22 cellular contexts compared by ENCODE assay signal in genomic region chr1:112995890-112996289, GRCh38. TPM values are rescaled to one million over a fixed set of nuclear protein-coding genes. Genes with fewer than 3 reads are reported as not detected.
DNase-seq lines count a peak whose midpoint lies in the region; ATAC-seq and TF ChIP-seq lines count a peak whose summit lies in the region.
"Had no signal": no experiment of that assay in that cellular context is flagged by ENCODE, and none has a peak within 500 bp of the region (broad histone marks: within the 10 kb centered on the region; RNA-seq: fewer than 3 reads in every experiment).

No MANE protein-coding gene starts in this region.

- H3K27me3 ChIP-seq in muscle layer of duodenum (ENCODE audit: low read depth, low read length), result no peaks in the 10 kb centered on the region
- no peaks in the 10 kb centered on the region for H3K27me3 ChIP-seq in aorta (ENCODE audit: control insufficient read depth in 1 of 2, insufficient read depth in 2 of 2, low read length in 1 of 2)
- no peaks in the 10 kb centered on the region for H3K27me3 ChIP-seq in WERI-Rb-1 (ENCODE audit: insufficient read depth, low read depth, severe bottlenecking)
- H3K27me3 ChIP-seq: MG63, pancreas, Peyer's patch had no signal

- DNase-seq in Right ventricle myocardium superior (no peak), cardiac septum (ENCODE audit: low spot score) (no peak), fibroblast of gingiva (ENCODE audit: low read depth) (peak; percentile 12), aorta (no peak), NAMALWA (ENCODE audit: low spot score) (no peak), WERI-Rb-1 (no peak)
- DNase-seq in activated effector memory CD4-positive, alpha-beta T cell treated with anti-CD3 and anti-CD28 coated beads, Interleukin-2, amount 50 U/mL, for 16 hours, result no peak
- DNase-seq: activated CD4-positive, alpha-beta memory T cell treated with anti-CD3 and anti-CD28 coated beads for 36 hours; activated naive CD8-positive, alpha-beta T cell treated with anti-CD3 and anti-CD28 coated beads for 36 hours; activated T-cell treated with anti-CD3 and anti-CD28 coated beads, Interleukin-2, amount 50 U/mL, for 4 hours; DND-41; hippocampal formation; left cardiac atrium; MG63; NCI-H2081 treated with DMSO at 0.1 percent for 48 hours; NCI-H69; pancreas; Peyer's patch; stimulated activated naive CD4-positive, alpha-beta T cell had no signal

- TF ChIP-seq CTCF in WERI-Rb-1 (IDR thresholded peaks at IDR 0.05; ENCODE audit: low read depth, low read length), result no peak

- peak; percentile 22 for ATAC-seq in Right ventricle myocardium superior (ENCODE audit: poor library complexity)
- ATAC-seq in aorta (ENCODE audit: low FRiP score), result no peak
- ATAC-seq: A549; activated T-cell treated with anti-CD3 and anti-CD28 coated beads, Interleukin-2, amount 50 U/mL, for 4 hours; pancreas had no signal

- no peak overlapping the region for H3K4me3 ChIP-seq in muscle layer of duodenum (ENCODE audit: low read depth in 1 of 2, low read length in 2 of 2)
- no peak overlapping the region for H3K4me3 ChIP-seq in aorta (ENCODE audit: low read length in 2 of 2)
- H3K4me3 ChIP-seq in WERI-Rb-1 (ENCODE audit: low read depth, low read length), result no peak overlapping the region
- H3K4me3 ChIP-seq: A549, MG63, pancreas, Peyer's patch had no signal

- H3K9me3 ChIP-seq in muscle layer of duodenum (ENCODE audit: control insufficient read depth in 1 of 2, low read length in 2 of 2), result no peaks in the 10 kb centered on the region
- H3K9me3 ChIP-seq in aorta (ENCODE audit: control insufficient read depth, low read length), result no peaks in the 10 kb centered on the region
- no peaks in the 10 kb centered on the region for H3K9me3 ChIP-seq in WERI-Rb-1 (ENCODE audit: severe bottlenecking)
- H3K9me3 ChIP-seq: A549, MG63, pancreas, Peyer's patch had no signal

- H3K27ac ChIP-seq in muscle layer of duodenum (ENCODE audit: low read length), result peak overlapping the region; percentile 67
- H3K27ac ChIP-seq in aorta (ENCODE audit: low read depth in 1 of 2, low read length in 2 of 2), result peak overlapping the region; percentile 58 to 67
- H3K27ac ChIP-seq in WERI-Rb-1, result no peak overlapping the region
- H3K27ac ChIP-seq: A549, C4-2B, pancreas had no signal

- peaks cover 10 to 25% of the 10 kb centered on the region in 2 donors for H3K4me1 ChIP-seq in muscle layer of duodenum (ENCODE audit: control insufficient read depth in 1 of 2, insufficient read depth in 2 of 2, low read length in 2 of 2)
- H3K4me1 ChIP-seq in aorta (ENCODE audit: control insufficient read depth in 1 of 2, insufficient read depth in 2 of 2, low read length in 2 of 2), result peaks cover 7% of the 10 kb centered on the region in 2 donors
- H3K4me1 ChIP-seq: A549, Peyer's patch had no signal

- 9 to 11% methylated on average over 2 of the region's 2 CpGs for WGBS in aorta, 2 donors

- intact Hi-C loops in Right ventricle myocardium superior (cut with DNase I), result loop anchor here (5.0 kb wide), 1 partner anchor 39 kb away; the partner anchor contains the start of gene SLC16A1
- intact Hi-C loops in cardiac septum (cut with DNase I), result loop anchor here (2.0 kb wide), 1 partner anchor 13 kb away; no protein-coding TSS in a partner anchor
- intact Hi-C loops in aorta (cut with DNase I), result loop anchor here (2.0 to 5.0 kb wide), 2 partner anchors 39 kb away; partner anchors contain the start of gene SLC16A1 (in 2 of the 2)

- no peaks in the 10 kb centered on the region for H3K36me3 ChIP-seq in muscle layer of duodenum (ENCODE audit: control insufficient read depth in 1 of 2, insufficient read depth in 2 of 2, low read length in 2 of 2)
- H3K36me3 ChIP-seq in aorta (ENCODE audit: control insufficient read depth in 1 of 2, insufficient read depth in 2 of 2, low read length in 1 of 2), result no peaks in the 10 kb centered on the region
- H3K36me3 ChIP-seq in WERI-Rb-1, result peaks cover 11% of the 10 kb centered on the region; the same call in 1 of the 2 replicates
- H3K36me3 ChIP-seq: pancreas, Peyer's patch had no signal

RNA-seq across cellular contexts. Expression of gene SLC16A1, which starts 39.9 kb away (rescaled TPM):
- total RNA-seq in Right ventricle myocardium superior, result 130 TPM
- total RNA-seq in cardiac septum, result 119 TPM
- 10 to 100 TPM; 30.3 to 32.4 TPM for total RNA-seq in aorta
- 1 to 10 TPM; 3.0 to 9.1 TPM for polyA plus RNA-seq in aorta
